In the genomic region with DNA sequence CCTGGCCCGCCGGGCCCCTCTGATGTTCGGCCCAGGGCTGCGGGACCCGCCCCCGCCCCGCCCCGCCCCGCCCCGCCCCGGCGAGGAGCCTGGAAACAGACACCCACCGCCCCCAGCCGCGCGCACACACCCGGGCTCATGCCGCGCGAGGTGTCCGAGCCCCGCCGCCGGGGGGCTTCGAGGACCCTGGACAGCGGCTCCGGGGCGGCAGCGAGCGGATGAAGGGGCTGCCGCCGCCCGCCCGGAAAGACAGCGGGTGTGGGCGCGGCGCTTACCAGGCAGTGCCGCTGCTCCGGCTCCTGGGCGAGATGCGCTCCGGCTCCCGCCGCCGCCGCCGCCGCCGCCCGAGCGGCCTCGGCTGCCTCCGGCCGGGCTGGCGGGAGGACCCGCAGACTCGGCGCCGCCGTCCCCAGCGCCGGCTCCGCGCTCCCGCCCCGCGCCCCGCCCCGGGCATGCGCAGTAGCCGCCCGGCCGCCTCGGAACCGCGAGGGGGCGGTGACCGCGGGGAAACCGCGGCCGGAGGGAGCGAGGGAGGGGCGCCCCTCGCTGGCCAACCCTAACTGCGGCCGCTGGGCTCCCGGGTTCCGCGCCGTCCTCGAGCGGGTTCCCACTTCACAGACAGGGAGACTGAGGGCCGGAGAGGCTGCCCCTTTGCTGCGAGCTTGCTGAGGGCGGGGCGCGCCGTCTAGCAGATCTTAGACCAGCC, we compare ENCODE assay signal across 8 cellular contexts. TPM values are rescaled to one million over a fixed set of nuclear protein-coding genes. Genes with fewer than 3 reads are reported as not detected.
DNase-seq lines count a peak whose midpoint lies in the region; ATAC-seq and TF ChIP-seq lines count a peak whose summit lies in the region.

A gene (minus strand): TSS at position 433 of the 706 bp plus-strand sequence. CDS start 10,322 bp downstream, outside the sequence.

- peak within 1 kb of the TSS; percentile 88 for H3K9ac ChIP-seq in endocrine pancreas (ENCODE audit: control insufficient read depth, insufficient read depth, low read length)

- no peaks in the 10 kb centered on the region for H3K9me3 Mint-ChIP-seq in stimulated activated naive CD8-positive, alpha-beta T cell treated with anti-CD3 and anti-CD28 coated beads, Interleukin-15, amount 100 ng/mL, for 72 hours

- H3K27me3 ChIP-seq in AG04450 (ENCODE audit: control insufficient read depth, insufficient read depth, low read length), result no peaks in the 10 kb centered on the region
- no peaks in the 10 kb centered on the region for H3K27me3 ChIP-seq in endocrine pancreas (ENCODE audit: control insufficient read depth, insufficient read depth, low read length)

- no peak within 1 kb of the TSS for H3K27ac ChIP-seq in AG04450 (ENCODE audit: low read depth, low read length)

- no peak within 1 kb of the TSS for H3K27ac Mint-ChIP-seq in stimulated activated naive CD8-positive, alpha-beta T cell treated with anti-CD3 and anti-CD28 coated beads, Interleukin-15, amount 100 ng/mL, for 72 hours

- TF ChIP-seq CTCF in AG04450 (IDR thresholded peaks at IDR 0.05; ENCODE audit: low read depth, low read length), result peak; percentile 28; the same call in 1 of the 2 replicates

- peak within 1 kb of the TSS; percentile 82 to 92 for H3K4me3 Mint-ChIP-seq in stimulated activated naive CD8-positive, alpha-beta T cell treated with anti-CD3 and anti-CD28 coated beads, Interleukin-15, amount 100 ng/mL, for 72 hours

- H3K27me3 Mint-ChIP-seq in stimulated activated naive CD8-positive, alpha-beta T cell treated with anti-CD3 and anti-CD28 coated beads, Interleukin-15, amount 100 ng/mL, for 72 hours, result peaks cover 34% of the 10 kb centered on the region

- H3K4me3 ChIP-seq in AG04450 (ENCODE audit: low read depth, low read length) (peak within 1 kb of the TSS; percentile 73), endocrine pancreas (ENCODE audit: control insufficient read depth, insufficient read depth, low read length) (peak within 1 kb of the TSS; percentile 45)

- ATAC-seq in GM18502 (IDR thresholded peaks at IDR 0.05; ENCODE audit: poor library complexity, unreplicated experiment) (peak; percentile 74), HG02885 (IDR thresholded peaks at IDR 0.05; ENCODE audit: poor library complexity, unreplicated experiment) (peak; percentile 90)
- ATAC-seq in stimulated activated naive CD8-positive, alpha-beta T cell treated with anti-CD3 and anti-CD28 coated beads, Interleukin-15, amount 100 ng/mL, for 72 hours, result peak; percentile 74

- no peaks in the 10 kb centered on the region for H3K9me3 ChIP-seq in AG04450 (ENCODE audit: control insufficient read depth, insufficient read depth, low read length)
- no peaks in the 10 kb centered on the region for H3K9me3 ChIP-seq in endocrine pancreas (ENCODE audit: control insufficient read depth, low read length)

- no peak for DNase-seq in AG04450 (ENCODE audit: low read depth, low spot score)
- DNase-seq in NCI-H2171 treated with DMSO at 0.1 percent for 48 hours (lab: John Stamatoyannopoulos, UW), result peak; percentile 32
- peak; percentile 48 for DNase-seq in activated CD4-positive, alpha-beta T cell treated with anti-CD3 and anti-CD28 coated beads, Interleukin-2, amount 50 U/mL, for 1 hour
- peak; percentile 65 for DNase-seq in midbrain (lab: John Stamatoyannopoulos, UW)
- peak; percentile 55 to 65 for DNase-seq in stimulated activated naive CD8-positive, alpha-beta T cell treated with anti-CD3 and anti-CD28 coated beads, Interleukin-15, amount 100 ng/mL, for 72 hours

- CTCF ChIA-PET in AG04450 (lab: Charles Lee), result interaction anchor here (0.6 to 2.9 kb wide), 3 partner anchors 51 to 217 kb away, joined by 3 to 8 read pairs (median 3); no protein-coding TSS in a partner anchor

- H3K36me3 ChIP-seq in endocrine pancreas (ENCODE audit: control insufficient read depth, insufficient read depth, low read length), result no peaks in the 10 kb centered on the region

- H3K4me1 ChIP-seq in endocrine pancreas (ENCODE audit: control insufficient read depth, insufficient read depth, low read length), result no peaks in the 10 kb centered on the region

- peaks cover 10% of the 10 kb centered on the region for H3K4me1 Mint-ChIP-seq in stimulated activated naive CD8-positive, alpha-beta T cell treated with anti-CD3 and anti-CD28 coated beads, Interleukin-15, amount 100 ng/mL, for 72 hours

- POLR2A ChIA-PET in AG04450 (lab: Yijun Ruan, JAX), result interaction anchor here (0.6 kb wide), 2 partner anchors 22 to 39 kb away, joined by 4 to 5 read pairs; no protein-coding TSS in a partner anchor

RNA-seq across cellular contexts. Expression of the gene that starts here (rescaled TPM):
- 4.0 and 5.1 TPM in 2 replicates for polyA plus RNA-seq in AG04450 (2011; rRNA removed)
- polyA minus RNA-seq in AG04450 (2011; rRNA and poly(A)+ RNA removed), result 4.7 and 4.8 TPM in 2 replicates
